ENCODE assay signal across 11 cellular contexts in genomic region chr1:75133754-75134655, GRCh38. TPM values are rescaled to one million over a fixed set of nuclear protein-coding genes. Genes with fewer than 3 reads are reported as not detected.
DNase-seq lines count a peak whose midpoint lies in the region; ATAC-seq and TF ChIP-seq lines count a peak whose summit lies in the region.
"Had no signal": no experiment of that assay in that cellular context is flagged by ENCODE, and none has a peak within 500 bp of the region (broad histone marks: within the 10 kb centered on the region; RNA-seq: fewer than 3 reads in every experiment).

Gene LHX8, plus strand, starts transcription at chr1:75134388. Its CDS starts 2,227 bp downstream, at chr1:75136615.

- H3K27ac Mint-ChIP-seq in activated naive CD8-positive, alpha-beta T cell treated with anti-CD3 and anti-CD28 coated beads, Interleukin-2, amount 10 ng/mL, durations not matched to agents 7 days and 5 days: peak within 1 kb of the TSS; percentile 54

- H3K27me3 Mint-ChIP-seq in activated naive CD8-positive, alpha-beta T cell treated with anti-CD3 and anti-CD28 coated beads, Interleukin-2, amount 10 ng/mL, durations not matched to agents 7 days and 5 days: peaks cover 91% of the 10 kb centered on the region

- H3K36me3 Mint-ChIP-seq in activated naive CD8-positive, alpha-beta T cell treated with anti-CD3 and anti-CD28 coated beads, Interleukin-2, amount 10 ng/mL, durations not matched to agents 7 days and 5 days: peaks cover 7% of the 10 kb centered on the region

- H3K36me3 ChIP-seq in heart left ventricle: no peaks in the 10 kb centered on the region
- H3K36me3 ChIP-seq in right lobe of liver: no peaks in the 10 kb centered on the region
- no peaks in the 10 kb centered on the region for H3K36me3 ChIP-seq in upper lobe of right lung

- H3K27ac ChIP-seq in heart left ventricle (no peak within 1 kb of the TSS), right lobe of liver (no peak within 1 kb of the TSS), upper lobe of right lung (no peak within 1 kb of the TSS)

- no peak for TF ChIP-seq POLR2A in heart left ventricle (IDR thresholded peaks at IDR 0.05)
- no peak for TF ChIP-seq POLR2A in right lobe of liver (IDR thresholded peaks at IDR 0.05)

- H3K27me3 ChIP-seq in heart left ventricle (peaks cover 57 to 100% (median 96%) of the 10 kb centered on the region in 9 donors), right lobe of liver (peaks cover 18 to 59% of the 10 kb centered on the region in 2 donors), upper lobe of right lung (peaks cover 100% of the 10 kb centered on the region)

- TF ChIP-seq CTCF in heart left ventricle (IDR thresholded peaks at IDR 0.05) (no peak), right lobe of liver (IDR thresholded peaks at IDR 0.05) (no peak), upper lobe of right lung (IDR thresholded peaks at IDR 0.05) (no peak)

- H3K4me3 ChIP-seq in heart left ventricle (peak within 1 kb of the TSS; percentile 8 to 45 (median 26)), right lobe of liver (peak within 1 kb of the TSS in 2 of 3 donors; percentile 5 to 25), upper lobe of right lung (peak within 1 kb of the TSS; percentile 25)

- H3K4me1 Mint-ChIP-seq in activated naive CD8-positive, alpha-beta T cell treated with anti-CD3 and anti-CD28 coated beads, Interleukin-2, amount 10 ng/mL, durations not matched to agents 7 days and 5 days: peaks cover 17% of the 10 kb centered on the region

- ATAC-seq in heart left ventricle: no peak
- ATAC-seq in activated naive CD8-positive, alpha-beta T cell treated with anti-CD3 and anti-CD28 coated beads, Interleukin-2, amount 10 ng/mL, durations not matched to agents 7 days and 5 days (ENCODE audit: low read depth): no peak
- ATAC-seq in right lobe of liver: no peak
- no peak for ATAC-seq in upper lobe of right lung

- peaks cover 3% of the 10 kb centered on the region for H3K9me3 Mint-ChIP-seq in activated naive CD8-positive, alpha-beta T cell treated with anti-CD3 and anti-CD28 coated beads, Interleukin-2, amount 10 ng/mL, durations not matched to agents 7 days and 5 days

- DNase-seq in heart left ventricle: no peak
- DNase-seq in cardiac septum (ENCODE audit: low spot score): no peak
- DNase-seq in activated naive CD8-positive, alpha-beta T cell treated with anti-CD3 and anti-CD28 coated beads, Interleukin-2, amount 10 ng/mL, durations not matched to agents 7 days and 5 days: no peak
- no peak for DNase-seq in right lobe of liver
- no peak for DNase-seq in upper lobe of right lung
- no peak for DNase-seq in effector CD4-positive, alpha-beta T cell
- no peak for DNase-seq in NCI-H1436 (lab: John Stamatoyannopoulos, UW)
- no peak for DNase-seq in T1000 (lab: John Stamatoyannopoulos, UW)
- DNase-seq: NCI-H446 had no signal

- intact Hi-C loops in heart left ventricle (cut with DNase I): no loop called here
- intact Hi-C loops in cardiac septum (cut with DNase I): no loop called here
- intact Hi-C loops in right lobe of liver (cut with DNase I): no loop called here
- intact Hi-C loops in upper lobe of right lung (cut with DNase I): no loop called here

- H3K4me1 ChIP-seq in heart left ventricle: peaks cover 0 to 30% (median 12%) of the 10 kb centered on the region in 12 donors
- peaks cover 0 to 19% (median 0%) of the 10 kb centered on the region in 4 donors for H3K4me1 ChIP-seq in right lobe of liver
- H3K4me1 ChIP-seq in upper lobe of right lung: peaks cover 12% of the 10 kb centered on the region

- peak within 1 kb of the TSS; percentile 78 for H3K4me3 Mint-ChIP-seq in activated naive CD8-positive, alpha-beta T cell treated with anti-CD3 and anti-CD28 coated beads, Interleukin-2, amount 10 ng/mL, durations not matched to agents 7 days and 5 days

- POLR2A ChIA-PET in activated naive CD8-positive, alpha-beta T cell treated with anti-CD3 and anti-CD28 coated beads, Interleukin-2, amount 10 ng/mL, durations not matched to agents 7 days and 5 days (lab: Charles Lee): no interaction called here

- H3K9me3 ChIP-seq in heart left ventricle (no peaks in the 10 kb centered on the region), right lobe of liver (no peaks in the 10 kb centered on the region), upper lobe of right lung (no peaks in the 10 kb centered on the region)

- 7 to 12% (median 8%) methylated on average over 23 of the region's 23 CpGs for WGBS in heart left ventricle, 4 donors
- 7% methylated on average over 23 of the region's 23 CpGs for WGBS in right lobe of liver (ENCODE audit: insufficient coverage, low coverage, low lambda C conversion rate, missing lambda C conversion rate)

RNA-seq across cellular contexts. Expression of gene LHX8, which starts in this region (rescaled TPM):
- total RNA-seq in heart left ventricle: not detected
- not detected for polyA plus RNA-seq in heart left ventricle
- not detected for total RNA-seq in cardiac septum
- not detected for total RNA-seq in activated naive CD8-positive, alpha-beta T cell treated with anti-CD3 and anti-CD28 coated beads, Interleukin-2, amount 10 ng/mL, durations not matched to agents 7 days and 5 days
- total RNA-seq in right lobe of liver: not detected
- total RNA-seq in upper lobe of right lung: not detected
- total RNA-seq: G401, kidney epithelial cell had no signal
